ENCODE assay signal across 19 cellular contexts in genomic region chr1:23065385-23065784, GRCh38. TPM values are rescaled to one million over a fixed set of nuclear protein-coding genes. Genes with fewer than 3 reads are reported as not detected.
DNase-seq lines count a peak whose midpoint lies in the region; ATAC-seq, FAIRE-seq and TF ChIP-seq lines count a peak whose summit lies in the region.
"Had no signal": no experiment of that assay in that cellular context is flagged by ENCODE, and none has a peak within 500 bp of the region (broad histone marks: within the 10 kb centered on the region; RNA-seq: fewer than 3 reads in every experiment).

No MANE protein-coding gene starts in this region.

- H3K4me3 ChIP-seq in cardiac muscle cell: no peak overlapping the region

- POLR2A ChIA-PET in WTC11 (lab: Charles Lee): no interaction called here

- H3K9me3 ChIP-seq in cardiac muscle cell (ENCODE audit: low read depth): no peaks in the 10 kb centered on the region
- H3K9me3 ChIP-seq: Caco-2 had no signal

- H3K27ac ChIP-seq in cardiac muscle cell: peak overlapping the region; percentile 9
- H3K27ac ChIP-seq: C4-2B had no signal

- no peak overlapping the region for H3K4me3 Mint-ChIP-seq in WTC11
- H3K4me3 Mint-ChIP-seq: CD4-positive, alpha-beta T cell; H9; IgD-negative memory B cell had no signal

- H3K9me3 Mint-ChIP-seq in WTC11: no peaks in the 10 kb centered on the region
- H3K9me3 Mint-ChIP-seq: CD4-positive, alpha-beta T cell; H9 had no signal

- intact Hi-C loops in Right ventricle myocardium superior (cut with DNase I): no loop called here

- TF ChIP-seq CTCF in cardiac muscle cell (IDR thresholded peaks at IDR 0.05; ENCODE audit: low read depth, low read length) (no peak), WTC11 (IDR thresholded peaks at IDR 0.05) (no peak)

- H3K4me1 ChIP-seq in cardiac muscle cell (ENCODE audit: low read depth): no peaks in the 10 kb centered on the region
- H3K4me1 ChIP-seq: Caco-2 had no signal

- H3K27ac Mint-ChIP-seq in WTC11: peak overlapping the region; percentile 6; the same call in 1 of the 2 replicates
- H3K27ac Mint-ChIP-seq: CD4-positive, alpha-beta T cell; IgD-negative memory B cell had no signal

- H3K36me3 ChIP-seq in cardiac muscle cell: peaks cover 63% of the 10 kb centered on the region

- no peak for DNase-seq in cardiac muscle cell (ENCODE audit: low read depth in 1 of 2, low spot score in 1 of 2)
- no peak for DNase-seq in Right ventricle myocardium superior
- DNase-seq in WTC11 (ENCODE audit: low spot score): no peak
- DNase-seq in NCI-H146 treated with DMSO at 0.1 percent for 48 hours (lab: John Stamatoyannopoulos, UW; ENCODE audit: unreplicated experiment): no peak
- DNase-seq: ACHN; Caco-2; CD4-positive, alpha-beta T cell; H9 had no signal

- no peaks in the 10 kb centered on the region for H3K27me3 Mint-ChIP-seq in WTC11 (ENCODE audit: low read depth)
- H3K27me3 Mint-ChIP-seq: CD4-positive, alpha-beta T cell; IgD-negative memory B cell had no signal

- peak; percentile 30 for FAIRE-seq in islet of Langerhans (lab: Jason Lieb, UNC)
- FAIRE-seq: A204.1, D721Med, GM12891, GM18507, HepG2 had no signal

- peaks cover 75% of the 10 kb centered on the region for H3K36me3 Mint-ChIP-seq in WTC11

- H3K27me3 ChIP-seq in cardiac muscle cell: no peaks in the 10 kb centered on the region

- CTCF ChIA-PET in WTC11 (lab: Charles Lee): no interaction called here

- ATAC-seq in Right ventricle myocardium superior (ENCODE audit: poor library complexity) (no peak), WTC11 (no peak), GM21737 (IDR thresholded peaks at IDR 0.05; ENCODE audit: unreplicated experiment) (no peak)
- ATAC-seq: HepG2 had no signal

- H3K4me1 Mint-ChIP-seq in WTC11: no peaks in the 10 kb centered on the region
- H3K4me1 Mint-ChIP-seq: H9 had no signal

TF ChIP-seq in WTC11, 78 proteins besides CTCF, POLR2A, EP300 and RAD21:
- no peak for TF ChIP-seq ATF6 (CRISPR knock-in tag; IDR thresholded peaks at IDR 0.05)
- TF ChIP-seq, protein P1, sequence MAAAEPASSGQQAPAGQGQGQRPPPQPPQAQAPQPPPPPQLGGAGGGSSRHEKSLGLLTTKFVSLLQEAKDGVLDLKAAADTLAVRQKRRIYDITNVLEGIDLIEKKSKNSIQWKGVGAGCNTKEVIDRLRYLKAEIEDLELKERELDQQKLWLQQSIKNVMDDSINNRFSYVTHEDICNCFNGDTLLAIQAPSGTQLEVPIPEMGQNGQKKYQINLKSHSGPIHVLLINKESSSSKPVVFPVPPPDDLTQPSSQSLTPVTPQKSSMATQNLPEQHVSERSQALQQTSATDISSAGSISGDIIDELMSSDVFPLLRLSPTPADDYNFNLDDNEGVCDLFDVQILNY (CRISPR knock-in tag; IDR thresholded peaks at IDR 0.05): no peak
- no peak for TF ChIP-seq ZSCAN18 (CRISPR knock-in tag; IDR thresholded peaks at IDR 0.05)
- TF ChIP-seq ZNF317 (CRISPR knock-in tag; IDR thresholded peaks at IDR 0.05; ENCODE audit: borderline replicate concordance, low read depth): no peak
- TF ChIP-seq SOX15 (CRISPR knock-in tag; IDR thresholded peaks at IDR 0.05): no peak
- no peak for TF ChIP-seq SP1 (CRISPR knock-in tag; conservative IDR thresholded peaks at IDR 0.05)
- TF ChIP-seq TEAD1 (CRISPR knock-in tag; IDR thresholded peaks at IDR 0.05): no peak
- no peak for TF ChIP-seq MYBL2 (CRISPR knock-in tag; IDR thresholded peaks at IDR 0.05)
- no peak for TF ChIP-seq ZNF425 (CRISPR knock-in tag; conservative IDR thresholded peaks at IDR 0.05)
- no peak for TF ChIP-seq USF2 (CRISPR knock-in tag; IDR thresholded peaks at IDR 0.05)

RNA-seq across cellular contexts. Expression of gene KDM1A, which starts 46.1 kb away (rescaled TPM):
- total RNA-seq in cardiac muscle cell (149 and 168 TPM in 2 replicates), Right ventricle myocardium superior (29.8 TPM), WTC11 (2021) (217 to 226 TPM (median 219 TPM) in 3 replicates)
- 138 and 184 TPM in 2 replicates for polyA plus RNA-seq in cardiac muscle cell

RNA-seq across cellular contexts. Expression of gene TEX46, which starts 49.7 kb away (rescaled TPM):
- total RNA-seq in cardiac muscle cell (not detected in 2 replicates), Right ventricle myocardium superior (not detected), WTC11 (2021) (not detected in 3 replicates)
- polyA plus RNA-seq in cardiac muscle cell: not detected in 2 replicates
- total RNA-seq: CD4-positive, alpha-beta T cell; H1; H9; HepG2 had no signal
- polyA plus RNA-seq: BJ, H1, HepG2, IgD-negative memory B cell had no signal
